Comparison of ENCODE assay signal across 1 cellular context in the genomic region with DNA sequence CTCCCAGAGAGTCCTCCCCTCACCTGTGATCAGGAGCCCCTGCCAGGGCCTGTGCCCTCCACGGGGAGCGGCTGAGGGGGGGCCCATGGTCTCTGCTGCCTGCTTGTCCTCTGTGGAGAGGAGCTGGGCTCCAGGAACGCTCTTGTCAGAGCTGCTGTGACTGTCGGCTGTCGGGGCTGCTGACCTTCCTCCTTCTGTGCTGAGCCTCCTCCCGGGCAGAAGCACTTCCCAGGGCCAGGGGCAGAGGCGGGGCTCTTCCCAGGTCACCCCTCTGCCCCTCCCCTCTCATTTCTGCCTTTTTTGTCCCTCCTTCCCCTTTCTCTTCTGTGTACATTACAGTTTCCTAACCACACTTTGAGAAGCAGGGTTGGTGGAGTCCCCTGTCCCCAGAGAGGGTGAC.
TF ChIP-seq lines count a peak whose summit lies in the region.

A gene (minus strand): TSS at position 198 of the 400 bp plus-strand sequence. CDS start 111 bp downstream, at position 87.

TF ChIP-seq in GM23338, 12 proteins besides CTCF, POLR2A, EP300 and RAD21 (continued from another document):
- TF ChIP-seq, protein P1, sequence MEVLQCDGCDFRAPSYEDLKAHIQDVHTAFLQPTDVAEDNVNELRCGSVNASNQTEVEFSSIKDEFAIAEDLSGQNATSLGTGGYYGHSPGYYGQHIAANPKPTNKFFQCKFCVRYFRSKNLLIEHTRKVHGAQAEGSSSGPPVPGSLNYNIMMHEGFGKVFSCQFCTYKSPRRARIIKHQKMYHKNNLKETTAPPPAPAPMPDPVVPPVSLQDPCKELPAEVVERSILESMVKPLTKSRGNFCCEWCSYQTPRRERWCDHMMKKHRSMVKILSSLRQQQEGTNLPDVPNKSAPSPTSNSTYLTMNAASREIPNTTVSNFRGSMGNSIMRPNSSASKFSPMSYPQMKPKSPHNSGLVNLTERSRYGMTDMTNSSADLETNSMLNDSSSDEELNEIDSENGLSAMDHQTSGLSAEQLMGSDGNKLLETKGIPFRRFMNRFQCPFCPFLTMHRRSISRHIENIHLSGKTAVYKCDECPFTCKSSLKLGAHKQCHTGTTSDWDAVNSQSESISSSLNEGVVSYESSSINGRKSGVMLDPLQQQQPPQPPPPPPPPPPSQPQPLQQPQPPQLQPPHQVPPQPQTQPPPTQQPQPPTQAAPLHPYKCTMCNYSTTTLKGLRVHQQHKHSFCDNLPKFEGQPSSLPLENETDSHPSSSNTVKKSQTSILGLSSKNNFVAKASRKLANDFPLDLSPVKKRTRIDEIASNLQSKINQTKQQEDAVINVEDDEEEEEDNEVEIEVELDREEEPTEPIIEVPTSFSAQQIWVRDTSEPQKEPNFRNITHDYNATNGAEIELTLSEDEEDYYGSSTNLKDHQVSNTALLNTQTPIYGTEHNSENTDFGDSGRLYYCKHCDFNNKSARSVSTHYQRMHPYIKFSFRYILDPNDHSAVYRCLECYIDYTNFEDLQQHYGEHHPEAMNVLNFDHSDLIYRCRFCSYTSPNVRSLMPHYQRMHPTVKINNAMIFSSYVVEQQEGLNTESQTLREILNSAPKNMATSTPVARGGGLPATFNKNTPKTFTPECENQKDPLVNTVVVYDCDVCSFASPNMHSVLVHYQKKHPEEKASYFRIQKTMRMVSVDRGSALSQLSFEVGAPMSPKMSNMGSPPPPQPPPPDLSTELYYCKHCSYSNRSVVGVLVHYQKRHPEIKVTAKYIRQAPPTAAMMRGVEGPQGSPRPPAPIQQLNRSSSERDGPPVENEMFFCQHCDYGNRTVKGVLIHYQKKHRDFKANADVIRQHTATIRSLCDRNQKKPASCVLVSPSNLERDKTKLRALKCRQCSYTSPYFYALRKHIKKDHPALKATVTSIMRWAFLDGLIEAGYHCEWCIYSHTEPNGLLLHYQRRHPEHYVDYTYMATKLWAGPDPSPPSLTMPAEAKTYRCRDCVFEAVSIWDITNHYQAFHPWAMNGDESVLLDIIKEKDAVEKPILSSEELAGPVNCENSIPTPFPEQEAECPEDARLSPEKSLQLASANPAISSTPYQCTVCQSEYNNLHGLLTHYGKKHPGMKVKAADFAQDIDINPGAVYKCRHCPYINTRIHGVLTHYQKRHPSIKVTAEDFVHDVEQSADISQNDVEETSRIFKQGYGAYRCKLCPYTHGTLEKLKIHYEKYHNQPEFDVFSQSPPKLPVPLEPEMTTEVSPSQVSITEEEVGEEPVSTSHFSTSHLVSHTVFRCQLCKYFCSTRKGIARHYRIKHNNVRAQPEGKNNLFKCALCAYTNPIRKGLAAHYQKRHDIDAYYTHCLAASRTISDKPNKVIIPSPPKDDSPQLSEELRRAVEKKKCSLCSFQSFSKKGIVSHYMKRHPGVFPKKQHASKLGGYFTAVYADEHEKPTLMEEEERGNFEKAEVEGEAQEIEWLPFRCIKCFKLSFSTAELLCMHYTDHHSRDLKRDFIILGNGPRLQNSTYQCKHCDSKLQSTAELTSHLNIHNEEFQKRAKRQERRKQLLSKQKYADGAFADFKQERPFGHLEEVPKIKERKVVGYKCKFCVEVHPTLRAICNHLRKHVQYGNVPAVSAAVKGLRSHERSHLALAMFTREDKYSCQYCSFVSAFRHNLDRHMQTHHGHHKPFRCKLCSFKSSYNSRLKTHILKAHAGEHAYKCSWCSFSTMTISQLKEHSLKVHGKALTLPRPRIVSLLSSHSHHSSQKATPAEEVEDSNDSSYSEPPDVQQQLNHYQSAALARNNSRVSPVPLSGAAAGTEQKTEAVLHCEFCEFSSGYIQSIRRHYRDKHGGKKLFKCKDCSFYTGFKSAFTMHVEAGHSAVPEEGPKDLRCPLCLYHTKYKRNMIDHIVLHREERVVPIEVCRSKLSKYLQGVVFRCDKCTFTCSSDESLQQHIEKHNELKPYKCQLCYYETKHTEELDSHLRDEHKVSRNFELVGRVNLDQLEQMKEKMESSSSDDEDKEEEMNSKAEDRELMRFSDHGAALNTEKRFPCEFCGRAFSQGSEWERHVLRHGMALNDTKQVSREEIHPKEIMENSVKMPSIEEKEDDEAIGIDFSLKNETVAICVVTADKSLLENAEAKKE (CRISPR knock-in tag; IDR thresholded peaks at IDR 0.05) = no peak
- TF ChIP-seq, protein P2, sequence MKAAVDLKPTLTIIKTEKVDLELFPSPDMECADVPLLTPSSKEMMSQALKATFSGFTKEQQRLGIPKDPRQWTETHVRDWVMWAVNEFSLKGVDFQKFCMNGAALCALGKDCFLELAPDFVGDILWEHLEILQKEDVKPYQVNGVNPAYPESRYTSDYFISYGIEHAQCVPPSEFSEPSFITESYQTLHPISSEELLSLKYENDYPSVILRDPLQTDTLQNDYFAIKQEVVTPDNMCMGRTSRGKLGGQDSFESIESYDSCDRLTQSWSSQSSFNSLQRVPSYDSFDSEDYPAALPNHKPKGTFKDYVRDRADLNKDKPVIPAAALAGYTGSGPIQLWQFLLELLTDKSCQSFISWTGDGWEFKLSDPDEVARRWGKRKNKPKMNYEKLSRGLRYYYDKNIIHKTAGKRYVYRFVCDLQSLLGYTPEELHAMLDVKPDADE (IDR thresholded peaks at IDR 0.05) = no peak
- no peak for TF ChIP-seq NANOG (IDR thresholded peaks at IDR 0.05; ENCODE audit: borderline replicate concordance)
- TF ChIP-seq CREB1 (CRISPR knock-in tag; IDR thresholded peaks at IDR 0.05; ENCODE audit: low read depth) = no peak
- no peak for TF ChIP-seq STAT1 (IDR thresholded peaks at IDR 0.05; ENCODE audit: unreplicated experiment)
- no peak for TF ChIP-seq EZH2 (IDR thresholded peaks at IDR 0.05; ENCODE audit: low read depth, unreplicated experiment)
- TF ChIP-seq ZNF114 (CRISPR knock-in tag; IDR thresholded peaks at IDR 0.05) = no peak
- TF ChIP-seq ZNF331 (CRISPR knock-in tag; IDR thresholded peaks at IDR 0.05; ENCODE audit: low read depth) = no peak
- no peak for TF ChIP-seq EZH2phosphoT487 (IDR thresholded peaks at IDR 0.05; ENCODE audit: unreplicated experiment)
